Comparison of ENCODE assay signal across 1 cellular context in the genomic region with DNA sequence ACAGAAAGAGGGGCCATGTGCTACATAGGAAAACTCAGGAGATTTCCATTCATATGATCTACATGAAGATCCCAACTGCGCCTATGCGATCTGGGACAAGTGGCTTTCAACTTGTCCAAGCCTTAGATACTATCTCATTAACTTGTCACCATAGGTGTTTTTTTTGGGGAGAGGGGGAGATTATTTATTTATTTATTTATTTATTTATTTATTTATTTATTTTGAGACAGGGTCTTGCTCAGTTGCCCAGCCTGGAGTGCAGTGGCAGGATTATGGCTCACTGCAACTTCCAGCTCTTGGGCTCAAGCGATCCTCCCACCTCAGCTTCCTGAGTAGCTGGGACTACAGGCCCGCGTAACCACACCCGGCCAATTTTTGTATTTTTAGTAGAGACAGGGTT.
A peak's percentile ranks its signal among the peaks of the same experiment; 100 is the strongest.
TF ChIP-seq lines count a peak whose summit lies in the region.

No MANE protein-coding gene starts in this region.

TF ChIP-seq in HEK293, 187 proteins besides CTCF, POLR2A, EP300 and RAD21 (continued from another document):
- TF ChIP-seq, protein P1, sequence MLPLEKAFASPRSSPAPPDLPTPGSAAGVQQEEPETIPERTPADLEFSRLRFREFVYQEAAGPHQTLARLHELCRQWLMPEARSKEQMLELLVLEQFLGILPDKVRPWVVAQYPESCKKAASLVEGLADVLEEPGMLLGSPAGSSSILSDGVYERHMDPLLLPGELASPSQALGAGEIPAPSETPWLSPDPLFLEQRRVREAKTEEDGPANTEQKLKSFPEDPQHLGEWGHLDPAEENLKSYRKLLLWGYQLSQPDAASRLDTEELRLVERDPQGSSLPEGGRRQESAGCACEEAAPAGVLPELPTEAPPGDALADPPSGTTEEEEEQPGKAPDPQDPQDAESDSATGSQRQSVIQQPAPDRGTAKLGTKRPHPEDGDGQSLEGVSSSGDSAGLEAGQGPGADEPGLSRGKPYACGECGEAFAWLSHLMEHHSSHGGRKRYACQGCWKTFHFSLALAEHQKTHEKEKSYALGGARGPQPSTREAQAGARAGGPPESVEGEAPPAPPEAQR (tag by site-specific recombination; IDR thresholded peaks at IDR 0.05): no peak
- TF ChIP-seq HOXA7 (CRISPR knock-in tag; IDR thresholded peaks at IDR 0.05; ENCODE audit: borderline replicate concordance) (no peak), IKZF3 (tag by site-specific recombination; IDR thresholded peaks at IDR 0.05) (no peak), ZBTB6 (tag by site-specific recombination; IDR thresholded peaks at IDR 0.05) (no peak), ZNF121 (tag by site-specific recombination; IDR thresholded peaks at IDR 0.05) (peak; percentile 36; the same call in 1 of the 2 replicates), PBX3 (CRISPR knock-in tag; IDR thresholded peaks at IDR 0.05) (no peak), ZNF530 (tag by site-specific recombination; IDR thresholded peaks at IDR 0.05; ENCODE audit: low read depth) (no peak), ZNF571 (tag by site-specific recombination; IDR thresholded peaks at IDR 0.05) (no peak), ZNF692 (tag by site-specific recombination; IDR thresholded peaks at IDR 0.05) (no peak), FEZF1 (tag by site-specific recombination; IDR thresholded peaks at IDR 0.05) (no peak), ZFP37 (tag by site-specific recombination; IDR thresholded peaks at IDR 0.05) (no peak), YY2 (tag by site-specific recombination; IDR thresholded peaks at IDR 0.05) (no peak), ZNF830 (tag by site-specific recombination; IDR thresholded peaks at IDR 0.05; ENCODE audit: low read depth) (no peak), MEIS1 (CRISPR knock-in tag; IDR thresholded peaks at IDR 0.05; ENCODE audit: borderline replicate concordance) (no peak), PRDM1 (tag by site-specific recombination; IDR thresholded peaks at IDR 0.05) (no peak), ZNF214 (tag by site-specific recombination; IDR thresholded peaks at IDR 0.05; ENCODE audit: borderline replicate concordance) (peak; percentile 28; the same call in 1 of the 2 replicates), ZNF560 (tag by site-specific recombination; IDR thresholded peaks at IDR 0.05; ENCODE audit: borderline replicate concordance) (peak; percentile 75; the same call in 1 of the 2 replicates), TSHZ1 (tag by site-specific recombination; IDR thresholded peaks at IDR 0.05; ENCODE audit: borderline replicate concordance) (no peak), ZBTB11 (tag by site-specific recombination; conservative IDR thresholded peaks at IDR 0.05; ENCODE audit: low read depth) (peak; percentile 71)
- TF ChIP-seq, protein P2, sequence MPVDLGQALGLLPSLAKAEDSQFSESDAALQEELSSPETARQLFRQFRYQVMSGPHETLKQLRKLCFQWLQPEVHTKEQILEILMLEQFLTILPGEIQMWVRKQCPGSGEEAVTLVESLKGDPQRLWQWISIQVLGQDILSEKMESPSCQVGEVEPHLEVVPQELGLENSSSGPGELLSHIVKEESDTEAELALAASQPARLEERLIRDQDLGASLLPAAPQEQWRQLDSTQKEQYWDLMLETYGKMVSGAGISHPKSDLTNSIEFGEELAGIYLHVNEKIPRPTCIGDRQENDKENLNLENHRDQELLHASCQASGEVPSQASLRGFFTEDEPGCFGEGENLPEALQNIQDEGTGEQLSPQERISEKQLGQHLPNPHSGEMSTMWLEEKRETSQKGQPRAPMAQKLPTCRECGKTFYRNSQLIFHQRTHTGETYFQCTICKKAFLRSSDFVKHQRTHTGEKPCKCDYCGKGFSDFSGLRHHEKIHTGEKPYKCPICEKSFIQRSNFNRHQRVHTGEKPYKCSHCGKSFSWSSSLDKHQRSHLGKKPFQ (tag by site-specific recombination; IDR thresholded peaks at IDR 0.05): no peak
